In the genomic region with DNA sequence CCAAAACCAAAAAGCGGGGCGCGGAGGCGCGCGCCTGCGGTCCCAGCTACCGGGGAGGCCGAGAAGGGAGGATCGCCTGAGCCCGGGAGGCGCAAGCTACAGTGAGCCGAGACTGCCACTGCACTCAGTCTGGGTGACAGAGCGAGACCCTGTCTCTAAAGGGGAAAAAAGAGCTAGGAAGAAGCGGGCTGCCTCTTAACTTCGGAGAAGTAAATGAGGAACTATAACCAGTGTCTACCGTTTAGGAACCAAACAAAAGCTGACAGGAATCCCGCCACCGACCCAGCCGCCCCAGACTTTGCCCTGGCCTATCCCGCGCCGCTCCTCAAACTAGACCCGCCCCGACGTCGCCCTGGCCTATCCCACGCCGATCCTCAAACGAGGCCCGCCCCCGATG, we compare ENCODE assay signal across 8 cellular contexts. TPM values are rescaled to one million over a fixed set of nuclear protein-coding genes. Genes with fewer than 3 reads are reported as not detected.
A peak's percentile ranks its signal among the peaks of the same experiment; 100 is the strongest.
DNase-seq lines count a peak whose midpoint lies in the region; ATAC-seq and TF ChIP-seq lines count a peak whose summit lies in the region.

No MANE protein-coding gene starts in this region.

- no peaks in the 10 kb centered on the region for H3K27me3 ChIP-seq in CD8-positive, alpha-beta T cell (ENCODE audit: insufficient read depth, low read length)
- H3K27me3 ChIP-seq in psoas muscle (ENCODE audit: insufficient read depth in 3 of 3, low read length in 2 of 3) = no peaks in the 10 kb centered on the region

- in situ Hi-C loops in KBM-7 (cut with MboI; ENCODE audit: low pct_unique_long_range_greater_than_20kb, low sequenced_read_pairs) = no loop called here

- ATAC-seq in CD8-positive, alpha-beta T cell = no peak
- ATAC-seq in GM21515 (IDR thresholded peaks at IDR 0.05; ENCODE audit: unreplicated experiment) = peak; percentile 7
- no peak for ATAC-seq in psoas muscle
- ATAC-seq in GM21360 (IDR thresholded peaks at IDR 0.05; ENCODE audit: unreplicated experiment) = no peak

- CTCF ChIA-PET in CD8-positive, alpha-beta T cell (lab: Charles Lee) = interaction anchor here (0.8 to 6.1 kb wide), 7 partner anchors 11 to 94 kb away, joined by 3 to 42 read pairs (median 4); a partner anchor contains a TSS

- H3K36me3 ChIP-seq in CD8-positive, alpha-beta T cell (ENCODE audit: insufficient read depth, low read length) = peaks cover 20% of the 10 kb centered on the region
- peaks cover 0 to 20% of the 10 kb centered on the region in 2 donors for H3K36me3 ChIP-seq in psoas muscle (ENCODE audit: insufficient read depth in 1 of 2, low read depth in 1 of 2)

- H3K27me3 Mint-ChIP-seq in CD8-positive, alpha-beta T cell (ENCODE audit: low read depth) = no peaks in the 10 kb centered on the region

- no peak for TF ChIP-seq CTCF in CD8-positive, alpha-beta T cell (IDR thresholded peaks at IDR 0.05)
- no peak for TF ChIP-seq CTCF in epithelial cell of esophagus (IDR thresholded peaks at IDR 0.05; ENCODE audit: insufficient read depth, low read depth, low read length, missing control alignments)
- no peak for TF ChIP-seq CTCF in psoas muscle (IDR thresholded peaks at IDR 0.05)

- H3K4me1 ChIP-seq in CD8-positive, alpha-beta T cell (ENCODE audit: insufficient read depth, low read length) = peaks cover 45% of the 10 kb centered on the region
- peaks cover 54% of the 10 kb centered on the region for H3K4me1 ChIP-seq in psoas muscle

- peak in 1 of 7 experiments; percentile 35 for DNase-seq in CD8-positive, alpha-beta T cell
- DNase-seq in OCI-M2 (lab: John Stamatoyannopoulos, UW; ENCODE audit: unreplicated experiment) (peak; percentile 98), epithelial cell of esophagus (ENCODE audit: low read depth) (no peak), psoas muscle (no peak), KBM-7 (no peak)
- DNase-seq in activated CD8-positive, alpha-beta memory T cell treated with anti-CD3 and anti-CD28 coated beads, Interleukin-2, amount 50 U/mL, for 4 hours = no peak

- intact Hi-C loops in CD8-positive, alpha-beta T cell (cut with DNase I, micrococcal nuclease) = loop anchor here (1.0 to 10.0 kb wide), 12 partner anchors 16 to 1365 kb away; a partner anchor contains a TSS
- intact Hi-C loops in psoas muscle (cut with DNase I) = no loop called here

- H3K4me3 ChIP-seq in CD8-positive, alpha-beta T cell (ENCODE audit: low read depth, low read length) = peak overlapping the region; percentile 99
- peak overlapping the region; percentile 83 for H3K4me3 ChIP-seq in epithelial cell of esophagus (ENCODE audit: low read length)
- peak overlapping the region; percentile 96 for H3K4me3 ChIP-seq in psoas muscle

- H3K4me1 Mint-ChIP-seq in CD8-positive, alpha-beta T cell (ENCODE audit: low read depth) = peaks cover 44% of the 10 kb centered on the region

- H3K9me3 Mint-ChIP-seq in CD8-positive, alpha-beta T cell = no peaks in the 10 kb centered on the region

- POLR2A ChIA-PET in CD8-positive, alpha-beta T cell (lab: Charles Lee) = interaction anchor here (0.9 to 2.1 kb wide), 14 partner anchors 11 to 1418 kb away, joined by 3 to 20 read pairs (median 4); a partner anchor contains a TSS

- peak overlapping the region; percentile 94 for H3K27ac Mint-ChIP-seq in CD8-positive, alpha-beta T cell

- 13 to 19% (median 14%) methylated on average over 25 to 32 of the region's 32 CpGs for WGBS in psoas muscle, 3 donors

- H3K9me3 ChIP-seq in CD8-positive, alpha-beta T cell (ENCODE audit: low read length) = no peaks in the 10 kb centered on the region
- no peaks in the 10 kb centered on the region for H3K9me3 ChIP-seq in psoas muscle

- peak overlapping the region; percentile 97 for H3K27ac ChIP-seq in CD8-positive, alpha-beta T cell (ENCODE audit: low read depth, low read length)
- peak overlapping the region; percentile 95 for H3K27ac ChIP-seq in psoas muscle

- peaks cover 34% of the 10 kb centered on the region for H3K36me3 Mint-ChIP-seq in CD8-positive, alpha-beta T cell

- H3K4me3 Mint-ChIP-seq in CD8-positive, alpha-beta T cell = peak overlapping the region; percentile 87

RNA-seq across cellular contexts. Expression of a gene that starts 0.6 kb away (rescaled TPM):
- total RNA-seq in CD8-positive, alpha-beta T cell = 100 to 1,000 TPM; 104 to 115 TPM
- 100 to 1,000 TPM in 1 of 4 donors, 10 to 100 TPM in 3; 55.8 to 105 (median 84.5) TPM for total RNA-seq in psoas muscle
- 100 to 1,000 TPM; 147 to 233 (median 233) TPM for polyA plus RNA-seq in psoas muscle

RNA-seq across cellular contexts. Expression of a gene that starts 28.3 kb away (rescaled TPM):
- 1 to 10 TPM; 2.4 to 3.5 TPM for total RNA-seq in CD8-positive, alpha-beta T cell
- 100 to 1,000 TPM; 201 to 359 (median 278) TPM for total RNA-seq in psoas muscle
- 100 to 1,000 TPM; 187 to 394 (median 300) TPM for polyA plus RNA-seq in psoas muscle

RNA-seq across cellular contexts. Expression of a gene that starts 43.2 kb away (rescaled TPM):
- total RNA-seq in CD8-positive, alpha-beta T cell = 10 to 100 TPM; 65.7 to 67.7 TPM
- total RNA-seq in psoas muscle = 10 to 100 TPM; 54.9 to 79.3 (median 60.0) TPM
- polyA plus RNA-seq in psoas muscle = 100 to 1,000 TPM in 1 of 3 donors, 10 to 100 TPM in 2; 51.9 to 102 (median 62.0) TPM

RNA-seq across cellular contexts. Expression of a gene that starts 48.6 kb away (rescaled TPM):
- total RNA-seq in CD8-positive, alpha-beta T cell = 1 to 10 TPM; 2.0 to 2.3 TPM
- 1 to 10 TPM; 4.2 to 7.4 (median 5.8) TPM for total RNA-seq in psoas muscle
- 1 to 10 TPM; 4.7 to 6.6 (median 6.2) TPM for polyA plus RNA-seq in psoas muscle

Comparison
In these comparisons a context has a peak if more than half of its experiments do, and no peak if none do; other contexts are left out.
1. RNA of a gene that starts 28.3 kb away (total RNA-seq): 201 to 359 TPM in psoas muscle; 2.4 to 3.5 TPM in CD8-positive, alpha-beta T cell; every median in the first group is over 10 times any median in the second.
2. intact Hi-C loops: an anchor here in CD8-positive, alpha-beta T cell (1.0 to 10.0 kb wide); none called in psoas muscle.
3. Peak in every context shown above with its lines, with median percentiles within 50 percentile points of each other: H3K4me3 ChIP-seq.